Comparison of ENCODE assay signal across 8 cellular contexts in genomic region chr11:9760180-9760550, GRCh38.
A peak's percentile ranks its signal among the peaks of the same experiment; 100 is the strongest.
DNase-seq lines count a peak whose midpoint lies in the region; ATAC-seq and TF ChIP-seq lines count a peak whose summit lies in the region.

No MANE protein-coding gene starts in this region.

- H3K36me3 ChIP-seq in BJ (ENCODE audit: control insufficient read depth, insufficient read depth, low read length) (no peaks in the 10 kb centered on the region), OCI-LY7 (ENCODE audit: insufficient read depth, low read length) (no peaks in the 10 kb centered on the region), esophagus muscularis mucosa (no peaks in the 10 kb centered on the region), neural progenitor cell (no peaks in the 10 kb centered on the region)

- intact Hi-C loops in OCI-LY7 (cut with micrococcal nuclease; ENCODE audit: unreplicated experiment) (no loop called here), esophagus muscularis mucosa (cut with DNase I) (loop anchor here (5.0 kb wide), 1 partner anchor 42 kb away; no protein-coding TSS in a partner anchor)

- no peaks in the 10 kb centered on the region for H3K9me2 ChIP-seq in OCI-LY7 (ENCODE audit: insufficient read depth, low read length)

- H3K4me2 ChIP-seq in OCI-LY7 (ENCODE audit: low read length) (peak overlapping the region; percentile 78), neural progenitor cell (no peak overlapping the region)

- H4K20me1 ChIP-seq in OCI-LY7 (ENCODE audit: insufficient read depth, low read length) (no peaks in the 10 kb centered on the region), neural progenitor cell (ENCODE audit: low read depth) (no peaks in the 10 kb centered on the region)

- H3K27ac ChIP-seq in OCI-LY7 (ENCODE audit: low read depth, low read length, poor library complexity, severe bottlenecking) (no peak overlapping the region), esophagus muscularis mucosa (replicated peaks in 1 of 4) (peak overlapping the region; percentile 86 to 94 (median 91)), neural progenitor cell (no peak overlapping the region)

- no peaks in the 10 kb centered on the region for H3K9me3 Mint-ChIP-seq in neural progenitor cell

- H3K36me3 Mint-ChIP-seq in neural progenitor cell, result no peaks in the 10 kb centered on the region

- TF ChIP-seq POLR2A in esophagus muscularis mucosa (IDR thresholded peaks at IDR 0.05; ENCODE audit: low read depth), result no peak
- no peak for TF ChIP-seq POLR2A in erythroblast (IDR thresholded peaks at IDR 0.05; ENCODE audit: low read length)

- BruUV-seq in OCI-LY7 (replicated peaks; lab: Mats Ljungman, UMichigan), result no TSS peak

- POLR2A ChIA-PET in BJ (lab: Charles Lee) (interaction anchor here (0.5 to 2.7 kb wide), 16 partner anchors 12 to 607 kb away, joined by 3 to 26 read pairs (median 4); partner anchors contain the start of gene ADM), OCI-LY7 (lab: Charles Lee) (interaction anchor here (0.6 to 1.7 kb wide), 4 partner anchors 22 to 548 kb away, joined by 3 to 7 read pairs (median 4); no protein-coding TSS in a partner anchor)

- no peak for ATAC-seq in GM18498 (IDR thresholded peaks at IDR 0.05; ENCODE audit: unreplicated experiment)
- ATAC-seq in GM21576 (IDR thresholded peaks at IDR 0.05; ENCODE audit: unreplicated experiment), result no peak

- peaks cover 14% of the 10 kb centered on the region for H3K27me3 Mint-ChIP-seq in neural progenitor cell (ENCODE audit: insufficient read depth, low read depth)

- no peak overlapping the region for H3K27ac Mint-ChIP-seq in neural progenitor cell

- WGBS in esophagus muscularis mucosa, result 17% methylated on average over 3 of the region's 3 CpGs

- peak overlapping the region; percentile 13 for H3K4me3 Mint-ChIP-seq in neural progenitor cell

- peaks cover 23% of the 10 kb centered on the region for H3K4me1 Mint-ChIP-seq in neural progenitor cell

- H3F3A ChIP-seq in neural progenitor cell (ENCODE audit: low read depth), result peaks cover 6% of the 10 kb centered on the region

- H3K79me2 ChIP-seq in OCI-LY7 (ENCODE audit: insufficient read depth, low read depth, low read length) (no peaks in the 10 kb centered on the region), neural progenitor cell (ENCODE audit: low read depth) (no peaks in the 10 kb centered on the region)

- TF ChIP-seq EP300 in esophagus muscularis mucosa (IDR thresholded peaks at IDR 0.05), result no peak

- CTCF ChIA-PET in BJ (lab: Yijun Ruan, JAX) (interaction anchor here (0.7 to 3.1 kb wide), 13 partner anchors 12 to 562 kb away, joined by 3 to 18 read pairs (median 4); no protein-coding TSS in a partner anchor), OCI-LY7 (lab: Charles Lee; ENCODE audit: unreplicated experiment) (interaction anchor here (0.6 kb wide), 1 partner anchor 887 kb away, joined by 3 read pairs; no protein-coding TSS in a partner anchor)

- H3K4me1 ChIP-seq in OCI-LY7 (ENCODE audit: insufficient read depth, low read length, poor library complexity, severe bottlenecking) (peaks cover 62% of the 10 kb centered on the region), esophagus muscularis mucosa (peaks cover 44 to 52% (median 50%) of the 10 kb centered on the region in 4 donors), neural progenitor cell (peaks cover 3% of the 10 kb centered on the region)

- DNase-seq in BJ (ENCODE audit: low read depth) (peak; percentile 82), OCI-LY7 (ENCODE audit: low spot score) (no peak), esophagus muscularis mucosa (ENCODE audit: extremely low spot score) (peak; percentile 95), neural progenitor cell (ENCODE audit: low spot score) (no peak), D341Med (ENCODE audit: low spot score) (no peak), erythroblast (lab: John Stamatoyannopoulos, UW) (no peak)

- H3K27me3 ChIP-seq in BJ (ENCODE audit: control insufficient read depth, insufficient read depth, low read length), result no peaks in the 10 kb centered on the region
- no peaks in the 10 kb centered on the region for H3K27me3 ChIP-seq in esophagus muscularis mucosa
- H3K27me3 ChIP-seq in neural progenitor cell, result peaks cover 4% of the 10 kb centered on the region

- no peaks in the 10 kb centered on the region for H3K9me3 ChIP-seq in OCI-LY7 (ENCODE audit: low read length)
- no peaks in the 10 kb centered on the region for H3K9me3 ChIP-seq in esophagus muscularis mucosa
- H3K9me3 ChIP-seq in neural progenitor cell (ENCODE audit: low read depth), result no peaks in the 10 kb centered on the region

- H2AFZ ChIP-seq in OCI-LY7 (ENCODE audit: low read length) (peak overlapping the region; percentile 94; the same call in 1 of the 2 replicates), neural progenitor cell (replicated peaks) (no peak overlapping the region)

- H3K9ac ChIP-seq in neural progenitor cell, result no peak overlapping the region

- TF ChIP-seq CTCF in BJ (IDR thresholded peaks at IDR 0.05; ENCODE audit: insufficient read depth, low read depth, low read length) (no peak), OCI-LY7 (conservative IDR thresholded peaks at IDR 0.05; ENCODE audit: low read length) (no peak), esophagus muscularis mucosa (IDR thresholded peaks at IDR 0.05) (no peak), neural progenitor cell (IDR thresholded peaks at IDR 0.05) (no peak)

- no peak overlapping the region for H3K4me3 ChIP-seq in BJ (ENCODE audit: low read depth, low read length)
- H3K4me3 ChIP-seq in OCI-LY7 (ENCODE audit: low read depth, low read length, poor library complexity, severe bottlenecking), result no peak overlapping the region
- H3K4me3 ChIP-seq in esophagus muscularis mucosa, result no peak overlapping the region
- H3K4me3 ChIP-seq in neural progenitor cell, result no peak overlapping the region

Comparison
In these comparisons a context has a peak if more than half of its experiments do, and no peak if none do; other contexts are left out.
1. DNase-seq: peak in BJ (single experiment) and esophagus muscularis mucosa (single experiment); none in OCI-LY7 (single experiment), neural progenitor cell (single experiment), D341Med (single experiment) and erythroblast (0 of 2).
2. H3K27ac ChIP-seq: peak in esophagus muscularis mucosa (4 of 4); none in OCI-LY7 (single experiment) and neural progenitor cell (single experiment).